In the genomic region with DNA sequence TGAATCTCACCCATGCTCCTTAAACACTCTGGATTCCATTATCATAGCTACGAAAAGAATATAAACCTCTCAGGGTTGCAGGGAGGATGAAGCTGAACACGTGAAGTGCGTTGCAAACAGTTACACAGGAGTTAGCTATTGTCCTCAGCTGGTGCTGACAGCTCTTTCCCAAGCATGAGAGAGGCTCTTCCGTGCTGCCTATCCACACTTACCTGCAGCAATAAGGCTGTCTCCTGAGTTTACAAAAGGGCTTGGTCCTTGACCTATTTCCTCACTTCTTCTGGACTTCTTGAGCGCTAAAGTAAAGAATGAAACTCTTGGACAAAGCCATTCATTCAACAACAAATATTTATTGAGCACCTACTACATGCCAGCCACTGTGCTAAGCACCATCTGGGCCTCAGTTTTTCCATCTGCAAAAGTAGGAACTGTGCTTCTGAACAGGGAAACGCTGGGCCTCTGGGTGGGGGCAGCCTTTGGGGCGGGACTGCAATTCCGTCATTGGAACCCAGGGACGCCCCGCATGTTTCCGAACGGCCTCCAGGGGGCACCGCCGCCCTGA, we compare ENCODE assay signal across 8 cellular contexts. TPM values are rescaled to one million over a fixed set of nuclear protein-coding genes. Genes with fewer than 3 reads are reported as not detected.
DNase-seq lines count a peak whose midpoint lies in the region; ATAC-seq and TF ChIP-seq lines count a peak whose summit lies in the region.

No MANE protein-coding gene starts in this region.

- H3K27me3 Mint-ChIP-seq in MCF 10A (ENCODE audit: insufficient read depth, unreplicated experiment): no peaks in the 10 kb centered on the region

- peak overlapping the region; percentile 83 for H3K4me3 Mint-ChIP-seq in MCF 10A (ENCODE audit: unreplicated experiment)

- peak overlapping the region; percentile 63 for H3K27ac Mint-ChIP-seq in MCF 10A (ENCODE audit: low read depth, unreplicated experiment)

- CTCF ChIA-PET in MCF 10A (lab: Yijun Ruan, JAX): interaction anchor here (0.6 to 4.8 kb wide), 18 partner anchors 8 to 221 kb away, joined by 3 to 64 read pairs (median 3); a partner anchor contains a TSS

- H3K4me1 Mint-ChIP-seq in MCF 10A (ENCODE audit: insufficient read depth, unreplicated experiment): peaks cover 16% of the 10 kb centered on the region

- TSS peak; percentile 77 for BruUV-seq in MCF 10A (replicated peaks; lab: Mats Ljungman, UMichigan)

- intact Hi-C loops in MCF 10A (cut with micrococcal nuclease): loop anchor here (5.0 to 10.0 kb wide), 3 partner anchors 64 to 249 kb away; a partner anchor contains a TSS

- peak; percentile 68 for TF ChIP-seq CTCF in MCF 10A (IDR thresholded peaks at IDR 0.05; ENCODE audit: unreplicated experiment)

- no peaks in the 10 kb centered on the region for H3K9me3 Mint-ChIP-seq in MCF 10A (ENCODE audit: unreplicated experiment)

- POLR2A ChIA-PET in MCF 10A (lab: Yijun Ruan, JAX): interaction anchor here (0.6 to 3.2 kb wide), 12 partner anchors 14 to 276 kb away, joined by 3 to 28 read pairs (median 6); a partner anchor contains a TSS

- ATAC-seq in HG03159 (IDR thresholded peaks at IDR 0.05; ENCODE audit: unreplicated experiment): no peak

- no peaks in the 10 kb centered on the region for H3K36me3 Mint-ChIP-seq in MCF 10A (ENCODE audit: insufficient read depth, unreplicated experiment)

- DNase-seq in NCI-H2107 (lab: John Stamatoyannopoulos, UW) (peak; percentile 83), NCI-H2107 treated with DMSO at 0.1 percent for 48 hours (lab: John Stamatoyannopoulos, UW; ENCODE audit: unreplicated experiment) (no peak), HuH-7.5 (ENCODE audit: low spot score) (peak; percentile 92), T1000 (lab: John Stamatoyannopoulos, UW) (peak; percentile 85), MCF 10A (ENCODE audit: unreplicated experiment) (peak; percentile 85), iPS-NIHi7 (ENCODE audit: extremely low spot score) (peak; percentile 96)
- peak; percentile 85 to 90 (median 88) for DNase-seq in stimulated activated CD4-positive, alpha-beta T cell treated with anti-CD3 and anti-CD28 coated beads, Interleukin-12 subunit alpha, Interleukin-12 subunit beta, amount 100 ng/mL, for 48 hours (ENCODE audit: low read depth in 2 of 3, low spot score in 1 of 3)

RNA-seq across cellular contexts. Expression of a gene that starts 0.7 kb away (rescaled TPM):
- total RNA-seq in MCF 10A (2022): 96.8 and 113 TPM in 2 replicates

RNA-seq across cellular contexts. Expression of a gene that starts 14.0 kb away (rescaled TPM):
- total RNA-seq in MCF 10A (2022): 18.0 and 21.0 TPM in 2 replicates

RNA-seq across cellular contexts. Expression of a gene that starts 16.4 kb away (rescaled TPM):
- 1.3 and 1.6 TPM in 2 replicates for total RNA-seq in MCF 10A (2022)

RNA-seq across cellular contexts. Expression of a gene that starts 27.8 kb away (rescaled TPM):
- total RNA-seq in MCF 10A (2022): 10.3 and 14.0 TPM in 2 replicates

RNA-seq across cellular contexts. Expression of a gene that starts 41.3 kb away (rescaled TPM):
- not detected in 2 replicates for total RNA-seq in MCF 10A (2022)
